20 cellular contexts compared by ENCODE assay signal in the genomic region with DNA sequence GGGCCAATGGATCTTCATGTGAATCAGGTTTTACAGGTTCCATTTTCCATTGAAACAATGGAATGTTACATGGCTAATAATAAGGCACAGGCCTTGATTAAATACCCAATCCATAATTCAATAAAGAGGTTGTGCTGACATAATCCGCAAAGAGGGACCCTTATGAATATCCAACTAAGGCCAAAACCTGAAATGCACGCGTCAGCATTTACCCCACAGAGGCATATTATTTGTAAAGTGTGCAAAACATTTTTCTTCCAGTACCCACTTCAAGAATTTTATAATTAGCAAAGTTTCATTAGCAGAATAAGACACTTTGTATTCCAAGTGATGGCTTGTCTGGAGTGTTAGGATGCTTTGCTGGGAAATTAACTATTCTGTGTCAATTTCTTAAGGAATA.
DNase-seq lines count a peak whose midpoint lies in the region; ATAC-seq, FAIRE-seq and TF ChIP-seq lines count a peak whose summit lies in the region.
"Had no signal": no experiment of that assay in that cellular context is flagged by ENCODE, and none has a peak within 500 bp of the region (broad histone marks: within the 10 kb centered on the region; RNA-seq: fewer than 3 reads in every experiment).

No MANE protein-coding gene starts in this region.

- H3K56ac ChIP-seq in IMR-90 (ENCODE audit: extremely low read depth, insufficient read depth, low read length): no peak overlapping the region

- no peak overlapping the region for H2AK9ac ChIP-seq in IMR-90 (replicated peaks; ENCODE audit: low read depth, low read length, poor library complexity)

- no peak overlapping the region for H2AK5ac ChIP-seq in IMR-90 (ENCODE audit: low read depth, low read length)

- POLR2A ChIA-PET in A549 (lab: Yijun Ruan, JAX) (no interaction called here), IMR-90 (lab: Charles Lee; ENCODE audit: unreplicated experiment) (no interaction called here)

- intact Hi-C loops in IMR-90 (cut with micrococcal nuclease): no loop called here
- intact Hi-C loops in esophagus muscularis mucosa (cut with DNase I): no loop called here

- DNase-seq in A549 (ENCODE audit: low read depth in 1 of 2, low spot score in 1 of 2) (no peak), IMR-90 (no peak), esophagus muscularis mucosa (ENCODE audit: extremely low spot score) (peak; percentile 3), activated gamma-delta T cell treated with Interleukin-2 at 50 U/mL for 16 hours (no peak)
- no peak for DNase-seq in stimulated activated naive CD4-positive, alpha-beta T cell (lab: John Stamatoyannopoulos, UW)
- DNase-seq: 8988T; AML-193; Caco-2; Calu3; CD4-positive, alpha-beta T cell; CD8-positive, alpha-beta T cell; DMS79 treated with DMSO at 0.1 percent for 48 hours; GF-D8 had no signal

- no peak overlapping the region for H3K23ac ChIP-seq in IMR-90 (ENCODE audit: low read depth, low read length)

- TF ChIP-seq RAD21 in A549 (conservative IDR thresholded peaks at IDR 0.05 in 1 of 2, IDR thresholded peaks at IDR 0.05 in 1 of 2) (no peak), IMR-90 (IDR thresholded peaks at IDR 0.05; ENCODE audit: low read length) (no peak)

- H3K79me1 ChIP-seq in IMR-90 (ENCODE audit: low read depth in 1 of 2, low read length in 2 of 2): no peaks in the 10 kb centered on the region

- no peaks in the 10 kb centered on the region for H3K36me3 ChIP-seq in IMR-90 (ENCODE audit: control insufficient read depth, insufficient read depth, low read length)
- no peaks in the 10 kb centered on the region for H3K36me3 ChIP-seq in esophagus muscularis mucosa
- H3K36me3 ChIP-seq: BLaER1 treated with 17β-estradiol and CSF1 and Interleukin-3, amounts not matched to agents 10 nM and 100 nM had no signal

- no peaks in the 10 kb centered on the region for H3K9me1 ChIP-seq in IMR-90 (ENCODE audit: insufficient read depth, low read length)

- H2AFZ ChIP-seq in IMR-90 (replicated peaks; ENCODE audit: low read length, poor library complexity): no peak overlapping the region

- CTCF ChIA-PET in A549 (lab: Yijun Ruan, JAX) (no interaction called here), IMR-90 (lab: Yijun Ruan, JAX) (interaction anchor here (0.6 kb wide), 1 partner anchor 1209 kb away, joined by 9 read pairs; no protein-coding TSS in a partner anchor)

- H3K27ac ChIP-seq in A549 (no peak overlapping the region), IMR-90 (ENCODE audit: insufficient read depth, low read length) (no peak overlapping the region), esophagus muscularis mucosa (replicated peaks in 1 of 4) (no peak overlapping the region)
- H3K27ac ChIP-seq: BLaER1 treated with 17β-estradiol and CSF1 and Interleukin-3, amounts not matched to agents 10 nM and 100 nM; C4-2B had no signal

- H2BK15ac ChIP-seq in IMR-90 (ENCODE audit: low read depth, low read length): no peak overlapping the region

- no TSS peak for BruUV-seq in IMR-90 (replicated peaks; lab: Mats Ljungman, UMichigan)

- no peak overlapping the region for H3K4me3 ChIP-seq in A549
- H3K4me3 ChIP-seq in IMR-90 (ENCODE audit: insufficient read depth, low read depth, low read length): no peak overlapping the region
- H3K4me3 ChIP-seq in esophagus muscularis mucosa: no peak overlapping the region
- H3K4me3 ChIP-seq: BLaER1 treated with 17β-estradiol and CSF1 and Interleukin-3, amounts not matched to agents 10 nM and 100 nM had no signal

- no peak overlapping the region for H2BK20ac ChIP-seq in IMR-90 (ENCODE audit: low read depth, low read length)

- no peaks in the 10 kb centered on the region for H4K20me1 ChIP-seq in IMR-90 (ENCODE audit: insufficient read depth, low read length)
- H4K20me1 ChIP-seq: BLaER1 treated with 17β-estradiol and CSF1 and Interleukin-3, amounts not matched to agents 10 nM and 100 nM had no signal

- no peak overlapping the region for H3K14ac ChIP-seq in IMR-90 (replicated peaks; ENCODE audit: low read depth, low read length)

- TF ChIP-seq CTCF in A549 (IDR thresholded peaks at IDR 0.05) (no peak), IMR-90 (conservative IDR thresholded peaks at IDR 0.05; ENCODE audit: low read depth, low read length) (no peak), esophagus muscularis mucosa (IDR thresholded peaks at IDR 0.05) (no peak)

- no peak overlapping the region for H3K18ac ChIP-seq in IMR-90 (ENCODE audit: low read depth, low read length)

- H3K27me3 ChIP-seq in IMR-90 (ENCODE audit: control insufficient read depth, insufficient read depth, low read length) (no peaks in the 10 kb centered on the region), esophagus muscularis mucosa (no peaks in the 10 kb centered on the region)
- H3K27me3 ChIP-seq: BLaER1 treated with 17β-estradiol and CSF1 and Interleukin-3, amounts not matched to agents 10 nM and 100 nM had no signal

- no peaks in the 10 kb centered on the region for H3K4me1 ChIP-seq in A549
- no peaks in the 10 kb centered on the region for H3K4me1 ChIP-seq in IMR-90 (ENCODE audit: control insufficient read depth, insufficient read depth, low read length)
- H3K4me1 ChIP-seq in esophagus muscularis mucosa: no peaks in the 10 kb centered on the region
- H3K4me1 ChIP-seq: BLaER1 treated with 17β-estradiol and CSF1 and Interleukin-3, amounts not matched to agents 10 nM and 100 nM; Caco-2 had no signal

- H3K9ac ChIP-seq in IMR-90 (ENCODE audit: low read depth, low read length): no peak overlapping the region
- H3K9ac ChIP-seq: BLaER1 treated with 17β-estradiol and CSF1 and Interleukin-3, amounts not matched to agents 10 nM and 100 nM had no signal

- H4K91ac ChIP-seq in IMR-90 (ENCODE audit: insufficient read depth, low read depth, low read length): no peak overlapping the region

- no peak overlapping the region for H3K4me2 ChIP-seq in A549
- no peak overlapping the region for H3K4me2 ChIP-seq in IMR-90 (ENCODE audit: low read depth, low read length)
- H3K4me2 ChIP-seq: BLaER1 treated with 17β-estradiol and CSF1 and Interleukin-3, amounts not matched to agents 10 nM and 100 nM had no signal

- no peak overlapping the region for H2BK5ac ChIP-seq in IMR-90 (ENCODE audit: low read depth, low read length, poor library complexity, severe bottlenecking)

- H4K5ac ChIP-seq in IMR-90 (ENCODE audit: low read depth, low read length): no peak overlapping the region

- TF ChIP-seq EP300 in A549 (IDR thresholded peaks at IDR 0.05): no peak
- TF ChIP-seq EP300 in esophagus muscularis mucosa (IDR thresholded peaks at IDR 0.05): no peak

- no peak for ATAC-seq in A549
- ATAC-seq in IMR-90 (ENCODE audit: low read depth): no peak
- ATAC-seq: CD8-positive, alpha-beta T cell had no signal

- dilution Hi-C loops in IMR-90 (cut with HindIII; ENCODE audit: low sequenced_read_pairs, unreplicated experiment): no loop called here

- no peak overlapping the region for H3K4ac ChIP-seq in IMR-90 (ENCODE audit: low read depth, low read length)

- WGBS in A549 (ENCODE audit: missing lambda C conversion rate): 0% methylated on average over 3 of the region's 3 CpGs
- WGBS in IMR-90 (ENCODE audit: extremely low coverage in 2 of 2, insufficient read length in 1 of 2), 2 experiments: no CpG with 5 or more reads among the region's 3 CpGs
- 94% methylated on average over 3 of the region's 3 CpGs for WGBS in esophagus muscularis mucosa

- H2BK120ac ChIP-seq in IMR-90 (ENCODE audit: low read depth, low read length): no peak overlapping the region

- H3K9me3 ChIP-seq in A549: no peaks in the 10 kb centered on the region
- H3K9me3 ChIP-seq in IMR-90 (ENCODE audit: control insufficient read depth, insufficient read depth, low read length): no peaks in the 10 kb centered on the region
- no peaks in the 10 kb centered on the region for H3K9me3 ChIP-seq in esophagus muscularis mucosa
- H3K9me3 ChIP-seq: BLaER1 treated with 17β-estradiol and CSF1 and Interleukin-3, amounts not matched to agents 10 nM and 100 nM; Caco-2 had no signal

- no peak for FAIRE-seq in A549 (lab: Jason Lieb, UNC)
- FAIRE-seq: A204.1, D721Med, G401.6, GM12891, GM19239 had no signal

- in situ Hi-C loops in IMR-90 (cut with MboI; ENCODE audit: low sequenced_read_pairs): no loop called here

- H4K8ac ChIP-seq in IMR-90 (ENCODE audit: low read depth in 2 of 2, low read length in 2 of 2): no peak overlapping the region

- TF ChIP-seq POLR2A in A549 (IDR thresholded peaks at IDR 0.05; ENCODE audit: low read length) (no peak), IMR-90 (IDR thresholded peaks at IDR 0.05; ENCODE audit: low read depth, low read length) (no peak), esophagus muscularis mucosa (IDR thresholded peaks at IDR 0.05; ENCODE audit: low read depth) (no peak)

TF ChIP-seq in A549, 52 proteins besides CTCF, POLR2A, EP300 and RAD21:
- no peak for TF ChIP-seq FOSL2 (IDR thresholded peaks at IDR 0.05)
- no peak for TF ChIP-seq FOSL2 (CRISPR knock-in tag; IDR thresholded peaks at IDR 0.05)
- TF ChIP-seq FOXS1 (CRISPR knock-in tag; IDR thresholded peaks at IDR 0.05): no peak
- peak; percentile 49 for TF ChIP-seq MAFK (IDR thresholded peaks at IDR 0.05; ENCODE audit: partially characterized antibody)

TF ChIP-seq in IMR-90, 13 proteins besides CTCF, POLR2A, EP300 and RAD21:
- TF ChIP-seq MAFK (IDR thresholded peaks at IDR 0.05; ENCODE audit: low read depth, low read length) (peak; percentile 77), MAZ (IDR thresholded peaks at IDR 0.05; ENCODE audit: borderline replicate concordance, low read depth, low read length) (no peak)
